ENCODE assay signal across 17 cellular contexts in the genomic region with DNA sequence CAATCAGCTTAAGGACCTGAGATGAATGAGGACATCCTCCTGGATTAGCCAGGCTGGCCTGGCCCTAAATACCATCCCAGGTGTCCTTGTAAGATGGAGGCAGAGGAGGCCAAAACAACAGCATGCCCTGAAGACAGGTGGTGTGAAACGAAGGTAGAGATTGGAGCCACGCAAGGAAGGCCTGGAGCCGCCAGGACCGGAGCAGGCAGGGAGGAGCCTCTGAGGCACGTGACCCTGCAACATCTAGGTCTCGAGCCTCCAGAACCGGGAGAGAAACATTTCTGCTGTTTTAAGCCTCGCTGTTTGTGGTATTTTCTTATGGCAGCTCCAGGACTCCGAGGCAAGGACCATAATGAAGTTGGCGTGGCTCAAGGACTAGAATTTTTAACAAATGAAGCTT. TPM values are rescaled to one million over a fixed set of nuclear protein-coding genes. Genes with fewer than 3 reads are reported as not detected.
"Had no signal": no experiment of that assay in that cellular context is flagged by ENCODE, and none has a peak within 500 bp of the region (broad histone marks: within the 10 kb centered on the region; RNA-seq: fewer than 3 reads in every experiment).

No MANE protein-coding gene starts in this region.

- H3K27me3 ChIP-seq: ascending aorta, gastrocnemius medialis, tibial artery, vagina had no signal

- H3K4me3 ChIP-seq: ascending aorta, breast epithelium, gastrocnemius medialis, tibial artery, vagina had no signal

- H3K36me3 ChIP-seq: ascending aorta, breast epithelium, gastrocnemius medialis, tibial artery, vagina had no signal

- H3K27ac Mint-ChIP-seq: activated CD8-positive, alpha-beta T cell treated with anti-CD3 and anti-CD28 coated beads for 36 hours; activated naive CD4-positive, alpha-beta T cell treated with anti-CD3 and anti-CD28 coated beads for 36 hours; activated T-helper 1 cell treated with anti-CD3 and anti-CD28 coated beads, Interleukin-12 subunit alpha, Interleukin-12 subunit beta, Interleukin-2, Interleukin-4 antibody, amounts not matched to agents 30 ng/mL and 10 ng/mL and 1 ng/mL, durations not matched to agents 14 hours and 24 hours and 36 hours; memory B cell; stimulated activated effector memory CD8-positive, alpha-beta T cell treated with anti-CD3 and anti-CD28 coated beads, Interleukin-12 subunit alpha, Interleukin-12 subunit beta, amount 100 ng/mL, for 72 hours; T-helper 2 cell treated with Interferon-gamma antibody and Interleukin-4, amounts not matched to agents 5 μg/mL and 100 μg/mL, for 36 hours had no signal

- H3K4me1 Mint-ChIP-seq: memory B cell; stimulated activated effector memory CD8-positive, alpha-beta T cell treated with anti-CD3 and anti-CD28 coated beads, Interleukin-12 subunit alpha, Interleukin-12 subunit beta, amount 100 ng/mL, for 72 hours had no signal

- H3K4me1 ChIP-seq: ascending aorta, breast epithelium, gastrocnemius medialis had no signal

- H3K27me3 Mint-ChIP-seq: activated CD8-positive, alpha-beta T cell treated with anti-CD3 and anti-CD28 coated beads for 36 hours had no signal

- H3K27ac ChIP-seq: ascending aorta, breast epithelium, gastrocnemius medialis, tibial artery, vagina had no signal

- H3K36me3 Mint-ChIP-seq: memory B cell; stimulated activated effector memory CD8-positive, alpha-beta T cell treated with anti-CD3 and anti-CD28 coated beads, Interleukin-12 subunit alpha, Interleukin-12 subunit beta, amount 100 ng/mL, for 72 hours had no signal

- H3K9me3 Mint-ChIP-seq: activated CD8-positive, alpha-beta T cell treated with anti-CD3 and anti-CD28 coated beads for 36 hours; activated naive CD4-positive, alpha-beta T cell treated with anti-CD3 and anti-CD28 coated beads for 36 hours; activated T-helper 1 cell treated with anti-CD3 and anti-CD28 coated beads, Interleukin-12 subunit alpha, Interleukin-12 subunit beta, Interleukin-2, Interleukin-4 antibody, amounts not matched to agents 30 ng/mL and 10 ng/mL and 1 ng/mL, durations not matched to agents 14 hours and 24 hours and 36 hours; memory B cell; stimulated activated effector memory CD8-positive, alpha-beta T cell treated with anti-CD3 and anti-CD28 coated beads, Interleukin-12 subunit alpha, Interleukin-12 subunit beta, amount 100 ng/mL, for 72 hours; T-helper 2 cell treated with Interferon-gamma antibody and Interleukin-4, amounts not matched to agents 5 μg/mL and 100 μg/mL, for 36 hours had no signal

- DNase-seq: activated CD4-positive, alpha-beta T cell treated with anti-CD3 and anti-CD28 coated beads for 4 hours; activated CD8-positive, alpha-beta memory T cell treated with anti-CD3 and anti-CD28 coated beads, Interleukin-2, amount 50 U/mL, for 48 hours; activated CD8-positive, alpha-beta T cell treated with anti-CD3 and anti-CD28 coated beads for 36 hours; activated naive CD4-positive, alpha-beta T cell treated with anti-CD3 and anti-CD28 coated beads for 36 hours; erythroblast had no signal

- H3K4me3 Mint-ChIP-seq: activated CD8-positive, alpha-beta T cell treated with anti-CD3 and anti-CD28 coated beads for 36 hours; activated naive CD4-positive, alpha-beta T cell treated with anti-CD3 and anti-CD28 coated beads for 36 hours; activated T-helper 1 cell treated with anti-CD3 and anti-CD28 coated beads, Interleukin-12 subunit alpha, Interleukin-12 subunit beta, Interleukin-2, Interleukin-4 antibody, amounts not matched to agents 30 ng/mL and 10 ng/mL and 1 ng/mL, durations not matched to agents 14 hours and 24 hours and 36 hours; memory B cell; stimulated activated effector memory CD8-positive, alpha-beta T cell treated with anti-CD3 and anti-CD28 coated beads, Interleukin-12 subunit alpha, Interleukin-12 subunit beta, amount 100 ng/mL, for 72 hours; T-helper 2 cell treated with Interferon-gamma antibody and Interleukin-4, amounts not matched to agents 5 μg/mL and 100 μg/mL, for 36 hours had no signal

- H3K9me3 ChIP-seq: ascending aorta, breast epithelium, gastrocnemius medialis, tibial artery, vagina had no signal

- ATAC-seq: activated CD8-positive, alpha-beta T cell treated with anti-CD3 and anti-CD28 coated beads for 36 hours; gastrocnemius medialis; left lobe of liver; stimulated activated effector memory CD8-positive, alpha-beta T cell treated with anti-CD3 and anti-CD28 coated beads, Interleukin-12 subunit alpha, Interleukin-12 subunit beta, amount 100 ng/mL, for 72 hours had no signal

RNA-seq across cellular contexts. Expression of gene COL5A1, which starts 9.7 kb away (rescaled TPM):
- total RNA-seq: activated T-helper 1 cell treated with anti-CD3 and anti-CD28 coated beads, Interleukin-12 subunit alpha, Interleukin-12 subunit beta, Interleukin-2, Interleukin-4 antibody, amounts not matched to agents 30 ng/mL and 10 ng/mL and 1 ng/mL, durations not matched to agents 14 hours and 24 hours and 36 hours; SK-MEL-5 had no signal
- polyA plus RNA-seq: neural cell had no signal
